Comparison of ENCODE assay signal across 11 cellular contexts in genomic region chr2:225100856-225101294, GRCh38. TPM values are rescaled to one million over a fixed set of nuclear protein-coding genes. Genes with fewer than 3 reads are reported as not detected.
DNase-seq lines count a peak whose midpoint lies in the region; ATAC-seq and TF ChIP-seq lines count a peak whose summit lies in the region.
"Had no signal": no experiment of that assay in that cellular context is flagged by ENCODE, and none has a peak within 500 bp of the region (broad histone marks: within the 10 kb centered on the region; RNA-seq: fewer than 3 reads in every experiment).

No MANE protein-coding gene starts in this region.

- peaks cover 8% of the 10 kb centered on the region for H3K4me1 Mint-ChIP-seq in MCF 10A (ENCODE audit: insufficient read depth, unreplicated experiment)

- intact Hi-C loops in MCF 10A (cut with micrococcal nuclease) = loop anchor here (1.0 kb wide), 1 partner anchor 10 kb away; no protein-coding TSS in a partner anchor
- intact Hi-C loops in breast epithelium (cut with DNase I; ENCODE audit: low total_unique reads) = no loop called here

- ATAC-seq in HG02610 (IDR thresholded peaks at IDR 0.05; ENCODE audit: unreplicated experiment) = no peak

- H3K79me2 ChIP-seq in SK-N-SH (ENCODE audit: insufficient read depth) = no peaks in the 10 kb centered on the region

- H3K9me3 Mint-ChIP-seq in MCF 10A (ENCODE audit: unreplicated experiment) = peaks cover 5% of the 10 kb centered on the region

- H3K27ac Mint-ChIP-seq in MCF 10A (ENCODE audit: low read depth, unreplicated experiment) = no peak overlapping the region

- H2AFZ ChIP-seq in SK-N-SH (ENCODE audit: low read depth) = peak overlapping the region; percentile 45; the same call in 1 of the 2 replicates

- peak overlapping the region; percentile 56 for H3K4me2 ChIP-seq in SK-N-SH
- H3K4me2 ChIP-seq: BLaER1 treated with 17β-estradiol and CSF1 and Interleukin-3, amounts not matched to agents 10 nM and 100 nM had no signal

- no peaks in the 10 kb centered on the region for H3K27me3 Mint-ChIP-seq in MCF 10A (ENCODE audit: insufficient read depth, unreplicated experiment)

- no peaks in the 10 kb centered on the region for H3K36me3 Mint-ChIP-seq in MCF 10A (ENCODE audit: insufficient read depth, unreplicated experiment)

- no peaks in the 10 kb centered on the region for H3K9me3 ChIP-seq in breast epithelium
- H3K9me3 ChIP-seq in SK-N-SH = no peaks in the 10 kb centered on the region
- H3K9me3 ChIP-seq: upper lobe of right lung had no signal

- CTCF ChIA-PET in MCF 10A (lab: Yijun Ruan, JAX) (interaction anchor here (0.6 to 0.9 kb wide), 2 partner anchors 559 to 564 kb away, joined by 3 to 4 read pairs; no protein-coding TSS in a partner anchor), SK-N-SH (lab: Yijun Ruan, JAX) (interaction anchor here (0.8 kb wide), 1 partner anchor 21 kb away, joined by 3 read pairs; no protein-coding TSS in a partner anchor)

- no peak for TF ChIP-seq RAD21 in SK-N-SH (IDR thresholded peaks at IDR 0.05; ENCODE audit: low read length)

- H3K9ac ChIP-seq in SK-N-SH = peak overlapping the region; percentile 67
- H3K9ac ChIP-seq: BLaER1 treated with 17β-estradiol and CSF1 and Interleukin-3, amounts not matched to agents 10 nM and 100 nM had no signal

- TF ChIP-seq EP300 in SK-N-SH (IDR thresholded peaks at IDR 0.05; ENCODE audit: borderline replicate concordance in 1 of 2, low read depth in 1 of 2, low read length in 1 of 2) = peak in 1 of 2 experiments; percentile 91; a peak in 2 of 4 replicates

- POLR2A ChIA-PET in MCF 10A (lab: Yijun Ruan, JAX) (no interaction called here), SK-N-SH (lab: Yijun Ruan, JAX) (no interaction called here)

- H3K4me3 Mint-ChIP-seq in MCF 10A (ENCODE audit: unreplicated experiment) = no peak overlapping the region

- TF ChIP-seq CTCF in MCF 10A (IDR thresholded peaks at IDR 0.05; ENCODE audit: unreplicated experiment) = no peak
- TF ChIP-seq CTCF in breast epithelium (IDR thresholded peaks at IDR 0.05) = no peak
- TF ChIP-seq CTCF in SK-N-SH (IDR thresholded peaks at IDR 0.05) = no peak
- no peak for TF ChIP-seq CTCF in fibroblast of the aortic adventitia (IDR thresholded peaks at IDR 0.05; ENCODE audit: insufficient read depth, low read length)

- H3K27ac ChIP-seq in breast epithelium (no peak overlapping the region), SK-N-SH (ENCODE audit: low read depth in 2 of 2, low read length in 1 of 2) (peak overlapping the region; percentile 78 to 95)
- H3K27ac ChIP-seq: BLaER1 treated with 17β-estradiol and CSF1 and Interleukin-3, amounts not matched to agents 10 nM and 100 nM; upper lobe of right lung had no signal

- H3K4me3 ChIP-seq in breast epithelium (no peak overlapping the region), SK-N-SH (ENCODE audit: low read depth in 2 of 2, low read length in 1 of 2) (no peak overlapping the region), fibroblast of the aortic adventitia (ENCODE audit: low read depth, low read length) (no peak overlapping the region)
- H3K4me3 ChIP-seq: BLaER1 treated with 17β-estradiol and CSF1 and Interleukin-3, amounts not matched to agents 10 nM and 100 nM; upper lobe of right lung had no signal

- TF ChIP-seq POLR2A in breast epithelium (IDR thresholded peaks at IDR 0.05) = no peak

- 10% methylated on average over 1 of the region's 1 CpG for WGBS in SK-N-SH (ENCODE audit: low lambda C conversion rate)

- no peaks in the 10 kb centered on the region for H3K4me1 ChIP-seq in breast epithelium
- H3K4me1 ChIP-seq in SK-N-SH (ENCODE audit: control insufficient read depth in 1 of 2, insufficient read depth in 2 of 2, low read depth in 1 of 2, low read length in 1 of 2) = peaks cover 0 to 23% of the 10 kb centered on the region in 2 experiments; a peak in 3 of 4 replicates
- H3K4me1 ChIP-seq: upper lobe of right lung had no signal

- no peaks in the 10 kb centered on the region for H3K27me3 ChIP-seq in breast epithelium
- H3K27me3 ChIP-seq in SK-N-SH (ENCODE audit: insufficient read depth) = no peaks in the 10 kb centered on the region
- H3K27me3 ChIP-seq: BLaER1 treated with 17β-estradiol and CSF1 and Interleukin-3, amounts not matched to agents 10 nM and 100 nM; upper lobe of right lung had no signal

- no peaks in the 10 kb centered on the region for H4K20me1 ChIP-seq in SK-N-SH (ENCODE audit: insufficient read depth)
- H4K20me1 ChIP-seq: BLaER1 treated with 17β-estradiol and CSF1 and Interleukin-3, amounts not matched to agents 10 nM and 100 nM had no signal

- no peaks in the 10 kb centered on the region for H3K9me2 ChIP-seq in SK-N-SH

- BruUV-seq in MCF 10A (replicated peaks; lab: Mats Ljungman, UMichigan) = no TSS peak

- H3K36me3 ChIP-seq in breast epithelium (no peaks in the 10 kb centered on the region), SK-N-SH (replicated peaks in 1 of 2; ENCODE audit: control insufficient read depth in 1 of 2, insufficient read depth in 2 of 2, low read length in 1 of 2) (no peaks in the 10 kb centered on the region)
- H3K36me3 ChIP-seq: BLaER1 treated with 17β-estradiol and CSF1 and Interleukin-3, amounts not matched to agents 10 nM and 100 nM; upper lobe of right lung had no signal

- peak; percentile 73 for DNase-seq in MCF 10A (ENCODE audit: unreplicated experiment)
- no peak for DNase-seq in breast epithelium (ENCODE audit: low spot score in 2 of 2)
- no peak for DNase-seq in SK-N-SH
- peak; percentile 94 for DNase-seq in fibroblast of the aortic adventitia (ENCODE audit: low read depth)
- peak; percentile 87 for DNase-seq in stromal cell of bone marrow (ENCODE audit: low read depth)
- no peak for DNase-seq in mucosa of gallbladder (ENCODE audit: low spot score)
- DNase-seq in stimulated activated CD4-positive, alpha-beta T cell treated with anti-CD3 and anti-CD28 coated beads, Interleukin-15, amount 100 ng/mL, for 24 hours = no peak
- DNase-seq: T-helper 9 cell, upper lobe of right lung had no signal

- peaks cover 68% of the 10 kb centered on the region for H3F3A ChIP-seq in SK-N-SH (replicated peaks; ENCODE audit: insufficient read depth)

TF ChIP-seq in SK-N-SH, 30 proteins besides CTCF, POLR2A, EP300 and RAD21 (continues in another document):
- no peak for TF ChIP-seq MXI1 (IDR thresholded peaks at IDR 0.05; ENCODE audit: low read depth, low read length)
- TF ChIP-seq IRF3 (IDR thresholded peaks at IDR 0.05; ENCODE audit: low read depth, low read length) = no peak
- no peak for TF ChIP-seq ELF1 (IDR thresholded peaks at IDR 0.05)
- peak; percentile 99 for TF ChIP-seq JUND (IDR thresholded peaks at IDR 0.05)
- no peak for TF ChIP-seq EZH2phosphoT487 (IDR thresholded peaks at IDR 0.05; ENCODE audit: borderline replicate concordance, low read depth)
- no peak for TF ChIP-seq MEF2A (IDR thresholded peaks at IDR 0.05; ENCODE audit: borderline replicate concordance, low read depth)
- TF ChIP-seq MAX (IDR thresholded peaks at IDR 0.05; ENCODE audit: low read depth) = peak; percentile 44; the same call in 1 of the 2 replicates
- TF ChIP-seq TEAD4 (IDR thresholded peaks at IDR 0.05; ENCODE audit: borderline replicate concordance, insufficient read depth) = peak; percentile 50; the same call in 1 of the 2 replicates
- peak; percentile 22; the same call in 1 of the 2 replicates for TF ChIP-seq YY1 (IDR thresholded peaks at IDR 0.05; ENCODE audit: low read depth)
- TF ChIP-seq PBX3 (IDR thresholded peaks at IDR 0.05) = peak; percentile 68
- no peak for TF ChIP-seq NRF1 (IDR thresholded peaks at IDR 0.05; ENCODE audit: low read depth, low read length)
- TF ChIP-seq, protein P1, sequence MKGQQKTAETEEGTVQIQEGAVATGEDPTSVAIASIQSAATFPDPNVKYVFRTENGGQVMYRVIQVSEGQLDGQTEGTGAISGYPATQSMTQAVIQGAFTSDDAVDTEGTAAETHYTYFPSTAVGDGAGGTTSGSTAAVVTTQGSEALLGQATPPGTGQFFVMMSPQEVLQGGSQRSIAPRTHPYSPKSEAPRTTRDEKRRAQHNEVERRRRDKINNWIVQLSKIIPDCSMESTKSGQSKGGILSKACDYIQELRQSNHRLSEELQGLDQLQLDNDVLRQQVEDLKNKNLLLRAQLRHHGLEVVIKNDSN (IDR thresholded peaks at IDR 0.05; ENCODE audit: borderline replicate concordance, low read depth) = no peak
- no peak for TF ChIP-seq FOXM1 (IDR thresholded peaks at IDR 0.05; ENCODE audit: low read depth)

RNA-seq across cellular contexts. Expression of gene DOCK10, which starts 58.6 kb away (rescaled TPM):
- total RNA-seq in MCF 10A (2022) (0.96 and 1.6 TPM in 2 replicates), breast epithelium (10 to 100 TPM; 13.8 to 23.9 (median 15.4) TPM), fibroblast of the aortic adventitia (ENCODE audit: low replicate concordance) (66.2 and 71.3 TPM in 2 replicates), mucosa of gallbladder (20.1 TPM)
- polyA plus RNA-seq in SK-N-SH (2012; rRNA removed) = 20.6 and 24.1 TPM in 2 replicates
- polyA plus RNA-seq in SK-N-SH (2012; cell fraction: cytosol; rRNA removed) = 17.3 and 18.3 TPM in 2 replicates
- 39.5 and 50.7 TPM in 2 replicates for polyA plus RNA-seq in SK-N-SH (2012; cell fraction: nucleus; rRNA removed)

Comparison
In these comparisons a context has a peak if more than half of its experiments do, and no peak if none do; other contexts are left out.
1. DNase-seq: peak in MCF 10A (single experiment), fibroblast of the aortic adventitia (single experiment) and stromal cell of bone marrow (single experiment); none in breast epithelium (0 of 2), SK-N-SH (single experiment), mucosa of gallbladder (single experiment) and stimulated activated CD4-positive, alpha-beta T cell treated with anti-CD3 and anti-CD28 coated beads, Interleukin-15, amount 100 ng/mL, for 24 hours (single experiment).
2. H3K27ac ChIP-seq: peak in SK-N-SH (2 of 2); none in breast epithelium (0 of 2).